In the genomic region with DNA sequence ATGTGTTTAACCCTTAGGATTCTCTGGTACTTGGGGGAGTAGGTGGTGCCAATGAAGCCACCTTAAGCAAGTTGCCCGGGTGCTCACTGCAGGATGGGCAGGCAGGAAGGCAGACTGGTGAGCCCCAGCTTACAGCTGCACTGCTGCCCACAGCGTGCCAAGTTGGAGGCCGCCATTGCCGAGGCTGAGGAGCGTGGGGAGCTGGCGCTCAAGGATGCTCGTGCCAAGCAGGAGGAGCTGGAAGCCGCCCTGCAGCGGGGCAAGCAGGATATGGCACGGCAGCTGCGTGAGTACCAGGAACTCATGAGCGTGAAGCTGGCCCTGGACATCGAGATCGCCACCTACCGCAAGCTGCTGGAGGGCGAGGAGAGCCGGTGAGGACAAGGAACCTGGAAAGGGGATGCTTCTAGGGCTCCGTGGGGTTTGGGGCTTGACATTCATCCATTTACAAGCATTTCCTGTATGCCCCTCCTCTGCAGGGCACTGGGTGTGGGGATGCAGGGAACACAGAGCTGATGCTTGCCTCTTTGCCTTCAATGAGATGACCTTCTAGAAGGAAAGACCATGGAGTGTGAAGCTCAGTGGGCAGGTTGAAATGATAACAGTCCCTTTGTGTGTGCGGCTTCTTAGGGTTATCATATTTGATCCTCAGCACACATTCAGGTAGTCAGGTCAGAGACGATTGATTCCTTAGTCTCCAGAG, we compare ENCODE assay signal across 15 cellular contexts. TPM values are rescaled to one million over a fixed set of nuclear protein-coding genes. Genes with fewer than 3 reads are reported as not detected.
DNase-seq lines count a peak whose midpoint lies in the region; ATAC-seq, FAIRE-seq and TF ChIP-seq lines count a peak whose summit lies in the region.
"Had no signal": no experiment of that assay in that cellular context is flagged by ENCODE, and none has a peak within 500 bp of the region (broad histone marks: within the 10 kb centered on the region; RNA-seq: fewer than 3 reads in every experiment).

No MANE protein-coding gene starts in this region.

- peak overlapping the region; percentile 61 for H3K4me3 Mint-ChIP-seq in T-helper 2 cell treated with Interferon-gamma antibody and Interleukin-4, amounts not matched to agents 5 μg/mL and 100 μg/mL, for 36 hours
- H3K4me3 Mint-ChIP-seq in activated T-helper 2 cell treated with anti-CD3 and anti-CD28 coated beads, Interferon-gamma antibody, Interleukin-2, Interleukin-4, amounts not matched to agents 10 μg/mL and 5 μg/mL and 100 μg/mL, durations not matched to agents 14 hours and 24 hours and 36 hours (ENCODE audit: low read depth) = no peak overlapping the region
- no peak overlapping the region for H3K4me3 Mint-ChIP-seq in progenitor cell of endocrine pancreas (ENCODE audit: low read depth)

- no peak for TF ChIP-seq POLR2A in GM12892 (IDR thresholded peaks at IDR 0.05; ENCODE audit: low read depth, low read length)

- H3K27me3 Mint-ChIP-seq in T-helper 2 cell treated with Interferon-gamma antibody and Interleukin-4, amounts not matched to agents 5 μg/mL and 100 μg/mL, for 36 hours (ENCODE audit: low read depth) = peaks cover 8% of the 10 kb centered on the region
- peaks cover 10% of the 10 kb centered on the region for H3K27me3 Mint-ChIP-seq in activated T-helper 2 cell treated with anti-CD3 and anti-CD28 coated beads, Interferon-gamma antibody, Interleukin-2, Interleukin-4, amounts not matched to agents 10 μg/mL and 5 μg/mL and 100 μg/mL, durations not matched to agents 14 hours and 24 hours and 36 hours (ENCODE audit: low read depth)
- H3K27me3 Mint-ChIP-seq in progenitor cell of endocrine pancreas = peaks cover 47% of the 10 kb centered on the region

- H3K4me1 Mint-ChIP-seq in T-helper 2 cell treated with Interferon-gamma antibody and Interleukin-4, amounts not matched to agents 5 μg/mL and 100 μg/mL, for 36 hours (ENCODE audit: low read depth) = peaks cover 53% of the 10 kb centered on the region
- H3K4me1 Mint-ChIP-seq in activated T-helper 2 cell treated with anti-CD3 and anti-CD28 coated beads, Interferon-gamma antibody, Interleukin-2, Interleukin-4, amounts not matched to agents 10 μg/mL and 5 μg/mL and 100 μg/mL, durations not matched to agents 14 hours and 24 hours and 36 hours (ENCODE audit: low read depth) = peaks cover 54% of the 10 kb centered on the region
- H3K4me1 Mint-ChIP-seq in progenitor cell of endocrine pancreas (ENCODE audit: low read depth) = peaks cover 43% of the 10 kb centered on the region

- peak overlapping the region in 1 of 4 donors; percentile 43 for H3K4me3 ChIP-seq in pancreas
- H3K4me3 ChIP-seq: tibial nerve had no signal

- TF ChIP-seq CTCF in pancreas (IDR thresholded peaks at IDR 0.05) (no peak), progenitor cell of endocrine pancreas (IDR thresholded peaks at IDR 0.05; ENCODE audit: unreplicated experiment) (no peak)

- H3K36me3 Mint-ChIP-seq in T-helper 2 cell treated with Interferon-gamma antibody and Interleukin-4, amounts not matched to agents 5 μg/mL and 100 μg/mL, for 36 hours (ENCODE audit: low read depth) = peaks cover 6% of the 10 kb centered on the region
- peaks cover 9% of the 10 kb centered on the region for H3K36me3 Mint-ChIP-seq in activated T-helper 2 cell treated with anti-CD3 and anti-CD28 coated beads, Interferon-gamma antibody, Interleukin-2, Interleukin-4, amounts not matched to agents 10 μg/mL and 5 μg/mL and 100 μg/mL, durations not matched to agents 14 hours and 24 hours and 36 hours (ENCODE audit: low read depth)
- H3K36me3 Mint-ChIP-seq in progenitor cell of endocrine pancreas (ENCODE audit: insufficient read depth) = no peaks in the 10 kb centered on the region

- H3K9me3 Mint-ChIP-seq in T-helper 2 cell treated with Interferon-gamma antibody and Interleukin-4, amounts not matched to agents 5 μg/mL and 100 μg/mL, for 36 hours = no peaks in the 10 kb centered on the region
- H3K9me3 Mint-ChIP-seq in activated T-helper 2 cell treated with anti-CD3 and anti-CD28 coated beads, Interferon-gamma antibody, Interleukin-2, Interleukin-4, amounts not matched to agents 10 μg/mL and 5 μg/mL and 100 μg/mL, durations not matched to agents 14 hours and 24 hours and 36 hours = no peaks in the 10 kb centered on the region
- no peaks in the 10 kb centered on the region for H3K9me3 Mint-ChIP-seq in progenitor cell of endocrine pancreas (ENCODE audit: low read depth)

- H3K27ac ChIP-seq in pancreas = peak overlapping the region; percentile 0 to 96 (median 88)
- H3K27ac ChIP-seq: neutrophil, tibial nerve had no signal

- WGBS in pancreas, 2 donors = 62 to 82% methylated on average over 20 of the region's 20 CpGs

- DNase-seq in T-helper 2 cell treated with Interferon-gamma antibody and Interleukin-4, amounts not matched to agents 5 μg/mL and 100 μg/mL, for 36 hours (ENCODE audit: low spot score) = no peak
- DNase-seq in T-helper 2 cell (no peak), GM12892 (ENCODE audit: insufficient read length) (no peak), pancreas (peak; percentile 64 to 86 (median 77)), progenitor cell of endocrine pancreas (ENCODE audit: low spot score, unreplicated experiment) (no peak)
- no peak for DNase-seq in activated T-helper 2 cell treated with anti-CD3 and anti-CD28 coated beads, Interferon-gamma antibody, Interleukin-2, Interleukin-4, amounts not matched to agents 10 μg/mL and 5 μg/mL and 100 μg/mL, durations not matched to agents 14 hours and 24 hours and 36 hours (ENCODE audit: low spot score)
- no peak for DNase-seq in activated CD4-positive, CD25-positive, alpha-beta regulatory T cell treated with anti-CD3 and anti-CD28 coated beads, Interleukin-2, amount 50 U/mL, for 72 hours
- DNase-seq: anterior cingulate cortex, DMS79, NCI-H1417, NCI-H524 treated with DMSO at 0.1 percent for 48 hours had no signal

- H3K36me3 ChIP-seq in pancreas = no peaks in the 10 kb centered on the region
- H3K36me3 ChIP-seq: neutrophil, tibial nerve had no signal

- intact Hi-C loops in activated T-helper 2 cell treated with anti-CD3 and anti-CD28 coated beads, Interferon-gamma antibody, Interleukin-2, Interleukin-4, amounts not matched to agents 10 μg/mL and 5 μg/mL and 100 μg/mL, durations not matched to agents 14 hours and 24 hours and 36 hours (cut with micrococcal nuclease) = no loop called here
- intact Hi-C loops in pancreas (cut with DNase I) = no loop called here

- H3K27me3 ChIP-seq in pancreas = no peaks in the 10 kb centered on the region

- H3K9me3 ChIP-seq in pancreas = no peaks in the 10 kb centered on the region
- H3K9me3 ChIP-seq: neutrophil, tibial nerve had no signal

- ATAC-seq in pancreas (peak in 1 of 4 donors; percentile 2), HG03139 (IDR thresholded peaks at IDR 0.05; ENCODE audit: unreplicated experiment) (no peak)

- H3K4me1 ChIP-seq in pancreas = peaks cover 63 to 70% (median 65%) of the 10 kb centered on the region in 3 donors

- H3K27ac Mint-ChIP-seq in T-helper 2 cell treated with Interferon-gamma antibody and Interleukin-4, amounts not matched to agents 5 μg/mL and 100 μg/mL, for 36 hours = peak overlapping the region; percentile 94
- peak overlapping the region; percentile 12 for H3K27ac Mint-ChIP-seq in activated T-helper 2 cell treated with anti-CD3 and anti-CD28 coated beads, Interferon-gamma antibody, Interleukin-2, Interleukin-4, amounts not matched to agents 10 μg/mL and 5 μg/mL and 100 μg/mL, durations not matched to agents 14 hours and 24 hours and 36 hours
- H3K27ac Mint-ChIP-seq in progenitor cell of endocrine pancreas = no peak overlapping the region

- FAIRE-seq in GM12892 (lab: Jason Lieb, UNC) (peak; percentile 9), pancreas (lab: Jason Lieb, UNC) (no peak)

RNA-seq across cellular contexts. Expression of a gene that starts 12.4 kb away (rescaled TPM):
- 10.7 TPM for polyA plus RNA-seq in GM12892 (2012; ENCODE audit: missing spikeins)
- 4.2 and 4.7 TPM in 2 replicates for total RNA-seq in activated T-helper 2 cell treated with anti-CD3 and anti-CD28 coated beads, Interferon-gamma antibody, Interleukin-2, Interleukin-4, amounts not matched to agents 10 μg/mL and 5 μg/mL and 100 μg/mL, durations not matched to agents 14 hours and 24 hours and 36 hours
- total RNA-seq in pancreas (100 to 1,000 TPM in 3 of 6 donors, 10 to 100 TPM in 3; 57.5 to 336 (median 90.6) TPM), progenitor cell of endocrine pancreas (11.6 and 18.2 TPM in 2 replicates)
- 100 to 1,000 TPM; 111 to 238 TPM for polyA plus RNA-seq in pancreas

RNA-seq across cellular contexts. Expression of a gene that starts 29.0 kb away (rescaled TPM):
- polyA plus RNA-seq in GM12892 (2012; ENCODE audit: missing spikeins) = 0.51 TPM
- total RNA-seq in activated T-helper 2 cell treated with anti-CD3 and anti-CD28 coated beads, Interferon-gamma antibody, Interleukin-2, Interleukin-4, amounts not matched to agents 10 μg/mL and 5 μg/mL and 100 μg/mL, durations not matched to agents 14 hours and 24 hours and 36 hours = 0.28 and 0.34 TPM in 2 replicates
- 1 to 10 TPM in 4 of 6 donors, under 1 TPM in 2; 0.60 to 3.3 (median 1.6) TPM for total RNA-seq in pancreas
- polyA plus RNA-seq in pancreas = 1 to 10 TPM; 1.5 to 3.2 TPM
- not detected in 2 replicates for total RNA-seq in progenitor cell of endocrine pancreas
- total RNA-seq: lung microvascular endothelial cell, tibial nerve had no signal

RNA-seq across cellular contexts. Expression of a gene that starts 45.9 kb away (rescaled TPM):
- not detected for polyA plus RNA-seq in GM12892 (2012; ENCODE audit: missing spikeins)
- not detected in 2 replicates for total RNA-seq in activated T-helper 2 cell treated with anti-CD3 and anti-CD28 coated beads, Interferon-gamma antibody, Interleukin-2, Interleukin-4, amounts not matched to agents 10 μg/mL and 5 μg/mL and 100 μg/mL, durations not matched to agents 14 hours and 24 hours and 36 hours
- total RNA-seq in pancreas (under 1 TPM in 2 of 6 donors, not detected in 4; 0.22 to 0.76 TPM), progenitor cell of endocrine pancreas (not detected in 2 replicates)
- under 1 TPM; 0.38 to 0.66 TPM for polyA plus RNA-seq in pancreas
- total RNA-seq: lung microvascular endothelial cell, tibial nerve had no signal

RNA-seq across cellular contexts. Expression of a gene that starts 53.6 kb away (rescaled TPM):
- not detected for polyA plus RNA-seq in GM12892 (2012; ENCODE audit: missing spikeins)
- total RNA-seq in activated T-helper 2 cell treated with anti-CD3 and anti-CD28 coated beads, Interferon-gamma antibody, Interleukin-2, Interleukin-4, amounts not matched to agents 10 μg/mL and 5 μg/mL and 100 μg/mL, durations not matched to agents 14 hours and 24 hours and 36 hours = not detected in 2 replicates
- total RNA-seq in pancreas = 10 to 100 TPM in 3 of 6 donors, 1 to 10 TPM in 3; 4.8 to 18.3 (median 9.0) TPM
- polyA plus RNA-seq in pancreas = 1 to 10 TPM; 8.1 to 9.1 TPM
- 0.07 and 0.20 TPM in 2 replicates for total RNA-seq in progenitor cell of endocrine pancreas
- total RNA-seq: tibial nerve had no signal

Comparison
In these comparisons a context has a peak if more than half of its experiments do, and no peak if none do; other contexts are left out.
1. DNase-seq: peak in pancreas (6 of 6); none in T-helper 2 cell treated with Interferon-gamma antibody and Interleukin-4, amounts not matched to agents 5 μg/mL and 100 μg/mL, for 36 hours (single experiment), T-helper 2 cell (0 of 5), GM12892 (single experiment), activated T-helper 2 cell treated with anti-CD3 and anti-CD28 coated beads, Interferon-gamma antibody, Interleukin-2, Interleukin-4, amounts not matched to agents 10 μg/mL and 5 μg/mL and 100 μg/mL, durations not matched to agents 14 hours and 24 hours and 36 hours (single experiment), progenitor cell of endocrine pancreas (single experiment) and activated CD4-positive, CD25-positive, alpha-beta regulatory T cell treated with anti-CD3 and anti-CD28 coated beads, Interleukin-2, amount 50 U/mL, for 72 hours (single experiment).